Comparison of ENCODE assay signal across 21 cellular contexts in genomic region chr10:51800725-51801455, GRCh38.
"Had no signal": no experiment of that assay in that cellular context is flagged by ENCODE, and none has a peak within 500 bp of the region (broad histone marks: within the 10 kb centered on the region; RNA-seq: fewer than 3 reads in every experiment).

No MANE protein-coding gene starts in this region.

- H3K4me1 ChIP-seq: suprapubic skin, upper lobe of left lung, uterus had no signal

- H3K27ac ChIP-seq: foreskin keratinocyte, hepatocyte, skin epidermis, suprapubic skin, upper lobe of left lung, uterus had no signal

- H2AFZ ChIP-seq: hepatocyte had no signal

- H3K4me3 ChIP-seq: coronary artery, hepatocyte, lung, mucosa of descending colon, skin epidermis, suprapubic skin, tibial artery, upper lobe of left lung, uterus had no signal

- H3K9me3 ChIP-seq: mucosa of descending colon, suprapubic skin, tibial artery, upper lobe of left lung, uterus had no signal

- H3K27me3 ChIP-seq: foreskin keratinocyte, hepatocyte, suprapubic skin, tibial artery, upper lobe of left lung, uterus had no signal

- ATAC-seq: foreskin keratinocyte; left colon; left ventricle myocardium superior; mucosa of descending colon; naive thymus-derived CD8-positive, alpha-beta T cell; sciatic nerve had no signal

- DNase-seq: effector CD4-positive, alpha-beta T cell; foreskin keratinocyte; head of caudate nucleus; left colon; left ventricle myocardium superior; mesenchymal stem cell; mucosa of descending colon; naive thymus-derived CD8-positive, alpha-beta T cell; posterior cingulate gyrus; stimulated activated CD4-positive, alpha-beta T cell treated with anti-CD3 and anti-CD28 coated beads, Interleukin-2, amount 100 ng/mL, for 24 hours; stimulated activated CD4-positive, alpha-beta T cell treated with anti-CD3 and anti-CD28 coated beads, Interleukin-4, amount 100 ng/mL, for 4 hours; stimulated activated naive CD4-positive, alpha-beta T cell; tibial artery; upper lobe of left lung; uterus had no signal

- H3K4me2 ChIP-seq: hepatocyte had no signal

- H3K79me2 ChIP-seq: hepatocyte had no signal

- H3K36me3 ChIP-seq: suprapubic skin, tibial artery, upper lobe of left lung, uterus had no signal
